22 cellular contexts compared by ENCODE assay signal in genomic region chr11:44630511-44631210, GRCh38.
A peak's percentile ranks its signal among the peaks of the same experiment; 100 is the strongest.
DNase-seq lines count a peak whose midpoint lies in the region; ATAC-seq, FAIRE-seq and TF ChIP-seq lines count a peak whose summit lies in the region.
"Had no signal": no experiment of that assay in that cellular context is flagged by ENCODE, and none has a peak within 500 bp of the region (broad histone marks: within the 10 kb centered on the region; RNA-seq: fewer than 3 reads in every experiment).

No MANE protein-coding gene starts in this region.

- no peak overlapping the region for H3K4me3 ChIP-seq in H1 (ENCODE audit: extremely low read depth in 1 of 4, insufficient read depth in 2 of 4, low read depth in 3 of 4, low read length in 4 of 4)
- H3K4me3 ChIP-seq: PC-9, SK-N-MC, smooth muscle cell, thoracic aorta had no signal

- TF ChIP-seq EP300 in H1 (IDR thresholded peaks at IDR 0.05; ENCODE audit: borderline replicate concordance in 1 of 2, low read depth in 2 of 2, low read length in 2 of 2): no peak

- H3K36me3 ChIP-seq in H1 (ENCODE audit: control insufficient read depth in 2 of 4, insufficient read depth in 4 of 4, low read length in 3 of 4): no peaks in the 10 kb centered on the region
- H3K36me3 ChIP-seq: thoracic aorta had no signal

- POLR2A ChIA-PET in activated CD8-positive, alpha-beta T cell treated with anti-CD3 and anti-CD28 coated beads, Interleukin-2, amount 10 ng/mL, durations not matched to agents 7 days and 5 days (lab: Charles Lee): no interaction called here
- POLR2A ChIA-PET in activated CD8-positive, alpha-beta T cell treated with anti-CD3 and anti-CD28 coated beads for 36 hours (lab: Charles Lee): no interaction called here
- POLR2A ChIA-PET in H1 (lab: Charles Lee; ENCODE audit: partially characterized antibody): interaction anchor here (0.6 kb wide), 1 partner anchor 11 kb away, joined by 3 read pairs; no protein-coding TSS in a partner anchor

- no peak overlapping the region for H3K9ac ChIP-seq in H1 (replicated peaks in 1 of 4; ENCODE audit: extremely low read depth in 1 of 4, low read depth in 3 of 4, low read length in 3 of 4)
- H3K9ac ChIP-seq: parathyroid adenoma had no signal

- TF ChIP-seq CTCF in activated CD8-positive, alpha-beta T cell treated with anti-CD3 and anti-CD28 coated beads for 36 hours (IDR thresholded peaks at IDR 0.05): no peak
- no peak for TF ChIP-seq CTCF in GM13977 (IDR thresholded peaks at IDR 0.05; ENCODE audit: extremely low read depth, insufficient read depth, missing control alignments)
- TF ChIP-seq CTCF in H1 (IDR thresholded peaks at IDR 0.05; ENCODE audit: control extremely low read depth in 1 of 3, insufficient read depth in 1 of 3, low read depth in 1 of 3, low read length in 3 of 3): no peak
- TF ChIP-seq CTCF in nephron progenitor cell (IDR thresholded peaks at IDR 0.05): no peak

- 92% methylated on average over 7 of the region's 7 CpGs; no CpG with 5 or more reads in 1 of the 2 experiments for WGBS in H1 (ENCODE audit: extremely low coverage in 1 of 2, insufficient coverage in 1 of 2, insufficient read length in 1 of 2, insufficient replicate concordance in 2 of 2, low coverage in 1 of 2, low lambda C conversion rate in 2 of 2, missing lambda C conversion rate in 1 of 2), 2 experiments

- no peak overlapping the region for H3K4me3 Mint-ChIP-seq in activated CD8-positive, alpha-beta T cell treated with anti-CD3 and anti-CD28 coated beads, Interleukin-2, amount 10 ng/mL, durations not matched to agents 7 days and 5 days
- H3K4me3 Mint-ChIP-seq in activated CD8-positive, alpha-beta T cell treated with anti-CD3 and anti-CD28 coated beads for 36 hours: no peak overlapping the region
- H3K4me3 Mint-ChIP-seq in nephron progenitor cell: no peak overlapping the region
- H3K4me3 Mint-ChIP-seq: activated CD4-positive, alpha-beta T cell treated with anti-CD3 and anti-CD28 coated beads for 36 hours; effector memory CD8-positive, alpha-beta T cell; immature natural killer cell had no signal

- no peaks in the 10 kb centered on the region for H4K20me1 ChIP-seq in H1 (replicated peaks in 1 of 2; ENCODE audit: control insufficient read depth in 1 of 2, insufficient read depth in 2 of 2, low read length in 2 of 2)

- H3K27me3 Mint-ChIP-seq in activated CD8-positive, alpha-beta T cell treated with anti-CD3 and anti-CD28 coated beads, Interleukin-2, amount 10 ng/mL, durations not matched to agents 7 days and 5 days (ENCODE audit: low read depth): peaks cover 2% of the 10 kb centered on the region
- H3K27me3 Mint-ChIP-seq in activated CD8-positive, alpha-beta T cell treated with anti-CD3 and anti-CD28 coated beads for 36 hours: peaks cover 8% of the 10 kb centered on the region
- peaks cover 20% of the 10 kb centered on the region for H3K27me3 Mint-ChIP-seq in nephron progenitor cell (ENCODE audit: low read depth, poor library complexity)

- no peaks in the 10 kb centered on the region for H3K79me2 ChIP-seq in H1 (ENCODE audit: control insufficient read depth in 1 of 2, insufficient read depth in 2 of 2, low read length in 2 of 2)
- H3K79me2 ChIP-seq: parathyroid adenoma had no signal

- peaks cover 0 to 13% (median 6%) of the 10 kb centered on the region in 4 experiments; a peak in 6 of 7 replicates for H3K4me1 ChIP-seq in H1 (replicated peaks in 1 of 4; ENCODE audit: control insufficient read depth in 3 of 4, insufficient read depth in 4 of 4, low read length in 3 of 4)
- H3K4me1 ChIP-seq: parathyroid adenoma had no signal

- H2AFZ ChIP-seq in H1 (ENCODE audit: low read length): no peak overlapping the region
- H2AFZ ChIP-seq: parathyroid adenoma, PC-9 had no signal

- TF ChIP-seq POLR2A in H1 (IDR thresholded peaks at IDR 0.05; ENCODE audit: control extremely low read depth in 1 of 2, low read depth in 2 of 2, low read length in 2 of 2): no peak

- CTCF ChIA-PET in activated CD8-positive, alpha-beta T cell treated with anti-CD3 and anti-CD28 coated beads, Interleukin-2, amount 10 ng/mL, durations not matched to agents 7 days and 5 days (lab: Charles Lee): interaction anchor here (3.6 kb wide), 1 partner anchor 74 kb away, joined by 28 read pairs; no protein-coding TSS in a partner anchor
- CTCF ChIA-PET in activated CD8-positive, alpha-beta T cell treated with anti-CD3 and anti-CD28 coated beads for 36 hours (lab: Charles Lee): interaction anchor here (2.3 kb wide), 1 partner anchor 72 kb away, joined by 8 read pairs; no protein-coding TSS in a partner anchor
- CTCF ChIA-PET in H1 (lab: Charles Lee; ENCODE audit: partially characterized antibody): interaction anchor here (1.4 to 4.6 kb wide), 2 partner anchors 8 to 14 kb away, joined by 4 to 33 read pairs; no protein-coding TSS in a partner anchor

- H3K27ac ChIP-seq in H1 (ENCODE audit: low read depth, low read length): no peak overlapping the region
- H3K27ac ChIP-seq: C4-2B, parathyroid adenoma, PC-9, SK-N-MC, thoracic aorta had no signal

- H3K27me3 ChIP-seq in H1 (replicated peaks in 1 of 4; ENCODE audit: control insufficient read depth in 3 of 4, extremely low read depth in 1 of 4, insufficient read depth in 3 of 4, low read length in 3 of 4): peaks cover 0 to 2% (median 1%) of the 10 kb centered on the region in 4 experiments; a peak in 1 of 7 replicates

- H3K4me2 ChIP-seq in H1 (ENCODE audit: insufficient read depth in 1 of 2, low read depth in 2 of 2, low read length in 2 of 2): no peak overlapping the region
- H3K4me2 ChIP-seq: PC-9, smooth muscle cell had no signal

- no peak overlapping the region for H2BK120ac ChIP-seq in H1 (replicated peaks; ENCODE audit: low read depth, low read length)

- H2AK5ac ChIP-seq in H1 (ENCODE audit: low read depth, low read length): 0 out of 2 replicates have a peak overlapping the region, but pooled peaks have one; percentile 19

- H3K9me3 ChIP-seq in H1 (ENCODE audit: insufficient read depth in 2 of 2, low read depth in 1 of 2, low read length in 1 of 2): peaks cover 0 to 4% of the 10 kb centered on the region in 2 experiments; a peak in 1 of 4 replicates
- H3K9me3 ChIP-seq: thoracic aorta had no signal

- 0 out of 2 replicates have a peak overlapping the region, but pooled peaks have one; percentile 46 for H2BK15ac ChIP-seq in H1 (ENCODE audit: low read length)

- H3K18ac ChIP-seq in H1 (ENCODE audit: extremely low read depth, low read length): no peak overlapping the region

- no peak overlapping the region; the same call in 1 of the 2 replicates for H4K8ac ChIP-seq in H1 (ENCODE audit: extremely low read depth, insufficient read depth, low read length)

- no peak overlapping the region for H3K4ac ChIP-seq in H1 (replicated peaks; ENCODE audit: insufficient read length, low read depth, low read length)

- H3K14ac ChIP-seq in H1 (ENCODE audit: insufficient read length): no peak overlapping the region

- H3K79me1 ChIP-seq in H1 (ENCODE audit: low read depth, low read length): no peaks in the 10 kb centered on the region

- intact Hi-C loops in activated CD8-positive, alpha-beta T cell treated with anti-CD3 and anti-CD28 coated beads for 36 hours (cut with micrococcal nuclease): loop anchor here (5.0 kb wide), 1 partner anchor 73 kb away; no protein-coding TSS in a partner anchor
- intact Hi-C loops in sciatic nerve (cut with DNase I): no loop called here

- H2BK5ac ChIP-seq in H1 (ENCODE audit: low read depth, low read length): no peak overlapping the region

- in situ Hi-C loops in GM13977 (cut with MboI; ENCODE audit: low pct_unique_long_range_greater_than_20kb, low sequenced_read_pairs, unreplicated experiment): no loop called here

- no peak for ATAC-seq in activated CD8-positive, alpha-beta T cell treated with anti-CD3 and anti-CD28 coated beads, Interleukin-2, amount 10 ng/mL, durations not matched to agents 7 days and 5 days
- ATAC-seq in activated CD8-positive, alpha-beta T cell treated with anti-CD3 and anti-CD28 coated beads for 36 hours: no peak
- ATAC-seq in sciatic nerve: no peak
- ATAC-seq in GM21390 (IDR thresholded peaks at IDR 0.05; ENCODE audit: unreplicated experiment): no peak
- ATAC-seq: activated CD4-positive, alpha-beta T cell treated with anti-CD3 and anti-CD28 coated beads for 36 hours; effector memory CD8-positive, alpha-beta T cell had no signal

- H4K91ac ChIP-seq in H1 (replicated peaks; ENCODE audit: insufficient read length, low read length): no peak overlapping the region

- no peaks in the 10 kb centered on the region for H3K23me2 ChIP-seq in H1 (ENCODE audit: low read depth, low read length)

- H3K23ac ChIP-seq in H1 (ENCODE audit: insufficient read length): no peak overlapping the region

- H2BK20ac ChIP-seq in H1 (ENCODE audit: low read length): no peak overlapping the region

- no peak for FAIRE-seq in H1 (lab: Jason Lieb, UNC)

- no peak overlapping the region for H4K5ac ChIP-seq in H1 (ENCODE audit: insufficient read length, low read depth, low read length)

- no peaks in the 10 kb centered on the region for H3K9me3 Mint-ChIP-seq in activated CD8-positive, alpha-beta T cell treated with anti-CD3 and anti-CD28 coated beads, Interleukin-2, amount 10 ng/mL, durations not matched to agents 7 days and 5 days (ENCODE audit: insufficient read depth)
- H3K9me3 Mint-ChIP-seq in activated CD8-positive, alpha-beta T cell treated with anti-CD3 and anti-CD28 coated beads for 36 hours: peaks cover 7% of the 10 kb centered on the region
- H3K9me3 Mint-ChIP-seq in nephron progenitor cell: no peaks in the 10 kb centered on the region
- H3K9me3 Mint-ChIP-seq: effector memory CD8-positive, alpha-beta T cell; immature natural killer cell had no signal

- peaks cover 7% of the 10 kb centered on the region for H3K4me1 Mint-ChIP-seq in activated CD8-positive, alpha-beta T cell treated with anti-CD3 and anti-CD28 coated beads, Interleukin-2, amount 10 ng/mL, durations not matched to agents 7 days and 5 days (ENCODE audit: low read depth)
- peaks cover 2% of the 10 kb centered on the region for H3K4me1 Mint-ChIP-seq in activated CD8-positive, alpha-beta T cell treated with anti-CD3 and anti-CD28 coated beads for 36 hours (ENCODE audit: low read depth)
- H3K4me1 Mint-ChIP-seq in nephron progenitor cell: peaks cover 66% of the 10 kb centered on the region
- H3K4me1 Mint-ChIP-seq: activated CD4-positive, alpha-beta T cell treated with anti-CD3 and anti-CD28 coated beads for 36 hours; immature natural killer cell had no signal

- H3K56ac ChIP-seq in H1 (replicated peaks; ENCODE audit: insufficient read length, low read depth, low read length): no peak overlapping the region

- DNase-seq in activated CD8-positive, alpha-beta T cell treated with anti-CD3 and anti-CD28 coated beads, Interleukin-2, amount 10 ng/mL, durations not matched to agents 7 days and 5 days: peak; percentile 13
- no peak for DNase-seq in activated CD8-positive, alpha-beta T cell treated with anti-CD3 and anti-CD28 coated beads for 36 hours
- DNase-seq in GM13977 (ENCODE audit: low spot score): peak; percentile 3
- no peak for DNase-seq in H1 (ENCODE audit: low read depth in 1 of 2, low spot score in 2 of 2)
- peak; percentile 28 for DNase-seq in sciatic nerve (ENCODE audit: low spot score)
- no peak for DNase-seq in HUDEP-2 (lab: John Stamatoyannopoulos, UW; ENCODE audit: unreplicated experiment in 76 of 76)
- no peak for DNase-seq in nephron progenitor cell
- DNase-seq: activated CD4-positive, alpha-beta T cell treated with anti-CD3 and anti-CD28 coated beads for 36 hours; central memory CD4-positive, alpha-beta T cell; GF-D8; glutamatergic neuron; immature natural killer cell; NCI-H1436; PC-9; T-helper 9 cell had no signal

- peak overlapping the region; percentile 50; the same call in 1 of the 2 replicates for H2BK12ac ChIP-seq in H1 (ENCODE audit: low read depth, low read length)

- TF ChIP-seq RAD21 in H1 (IDR thresholded peaks at IDR 0.05 in 1 of 2, conservative IDR thresholded peaks at IDR 0.05 in 1 of 2; ENCODE audit: low read depth in 2 of 2, low read length in 2 of 2): no peak

- H3K27ac Mint-ChIP-seq in activated CD8-positive, alpha-beta T cell treated with anti-CD3 and anti-CD28 coated beads, Interleukin-2, amount 10 ng/mL, durations not matched to agents 7 days and 5 days: no peak overlapping the region
- no peak overlapping the region for H3K27ac Mint-ChIP-seq in activated CD8-positive, alpha-beta T cell treated with anti-CD3 and anti-CD28 coated beads for 36 hours
- no peak overlapping the region for H3K27ac Mint-ChIP-seq in nephron progenitor cell
- H3K27ac Mint-ChIP-seq: activated CD4-positive, alpha-beta T cell treated with anti-CD3 and anti-CD28 coated beads for 36 hours; effector memory CD8-positive, alpha-beta T cell; immature natural killer cell had no signal

- H3K36me3 Mint-ChIP-seq in activated CD8-positive, alpha-beta T cell treated with anti-CD3 and anti-CD28 coated beads, Interleukin-2, amount 10 ng/mL, durations not matched to agents 7 days and 5 days (ENCODE audit: low read depth): no peaks in the 10 kb centered on the region
- no peaks in the 10 kb centered on the region for H3K36me3 Mint-ChIP-seq in activated CD8-positive, alpha-beta T cell treated with anti-CD3 and anti-CD28 coated beads for 36 hours (ENCODE audit: low read depth)
- H3K36me3 Mint-ChIP-seq in nephron progenitor cell (ENCODE audit: low read depth): no peaks in the 10 kb centered on the region
- H3K36me3 Mint-ChIP-seq: immature natural killer cell had no signal

Comparison
In these comparisons a context has a peak if more than half of its experiments do, and no peak if none do; other contexts are left out.
1. DNase-seq: peak in activated CD8-positive, alpha-beta T cell treated with anti-CD3 and anti-CD28 coated beads, Interleukin-2, amount 10 ng/mL, durations not matched to agents 7 days and 5 days (single experiment), GM13977 (single experiment) and sciatic nerve (single experiment); none in activated CD8-positive, alpha-beta T cell treated with anti-CD3 and anti-CD28 coated beads for 36 hours (single experiment), H1 (0 of 2), HUDEP-2 (0 of 76) and nephron progenitor cell (single experiment).